11 cellular contexts compared by ENCODE assay signal in genomic region chr3:113097821-113098516, GRCh38.
DNase-seq lines count a peak whose midpoint lies in the region; ATAC-seq and TF ChIP-seq lines count a peak whose summit lies in the region.
"Had no signal": no experiment of that assay in that cellular context is flagged by ENCODE, and none has a peak within 500 bp of the region (broad histone marks: within the 10 kb centered on the region; RNA-seq: fewer than 3 reads in every experiment).

No MANE protein-coding gene starts in this region.

- CTCF ChIA-PET in PC-9 (lab: Charles Lee), result no interaction called here

- H3K4me2 ChIP-seq in PC-9, result peak overlapping the region; percentile 12

- H3K27me3 ChIP-seq in PC-9 (ENCODE audit: insufficient read depth, low read depth), result no peaks in the 10 kb centered on the region

- DNase-seq in EH (ENCODE audit: low read depth) (peak; percentile 93), PC-9 (peak; percentile 57 to 81), epithelial cell of esophagus (ENCODE audit: low read depth) (peak; percentile 87), non-pigmented ciliary epithelial cell (ENCODE audit: low read depth) (peak; percentile 59), cerebellum (ENCODE audit: low spot score) (no peak), GM13976 (ENCODE audit: low spot score) (no peak)
- DNase-seq: NCI-H187 treated with DMSO at 0.1 percent for 48 hours had no signal

- peaks cover 19% of the 10 kb centered on the region for H3K4me1 ChIP-seq in PC-9 (replicated peaks; ENCODE audit: insufficient read depth)
- H3K4me1 ChIP-seq: parathyroid adenoma had no signal

- no peaks in the 10 kb centered on the region for H3K9me3 ChIP-seq in PC-9 (ENCODE audit: insufficient read depth, low read depth)
- H3K9me3 ChIP-seq: thoracic aorta had no signal

- TF ChIP-seq CTCF in PC-9 (conservative IDR thresholded peaks at IDR 0.05) (no peak), epithelial cell of esophagus (IDR thresholded peaks at IDR 0.05; ENCODE audit: insufficient read depth, low read depth, low read length, missing control alignments) (no peak), GM13976 (IDR thresholded peaks at IDR 0.05; ENCODE audit: borderline replicate concordance, control extremely low read depth, extremely low read depth, insufficient read depth, missing control alignments) (no peak)

- BruUV-seq in PC-9 (replicated peaks; lab: Mats Ljungman, UMichigan), result no TSS peak

- H3K9me2 ChIP-seq in PC-9 (ENCODE audit: insufficient read depth), result peaks cover 3% of the 10 kb centered on the region; the same call in 1 of the 2 replicates

- POLR2A ChIA-PET in PC-9 (lab: Charles Lee; ENCODE audit: unreplicated experiment), result interaction anchor here (0.5 to 0.6 kb wide), 2 partner anchors 79 to 1040 kb away, joined by 3 to 4 read pairs; a partner anchor contains a TSS

- peaks cover 11% of the 10 kb centered on the region; the same call in 1 of the 2 replicates for H3F3A ChIP-seq in PC-9 (ENCODE audit: insufficient read depth, low read depth)

- no peaks in the 10 kb centered on the region for H3K36me3 ChIP-seq in PC-9 (ENCODE audit: low read depth)
- H3K36me3 ChIP-seq: thoracic aorta had no signal

- H3K4me3 ChIP-seq in PC-9 (no peak overlapping the region), epithelial cell of esophagus (ENCODE audit: low read length) (no peak overlapping the region)
- H3K4me3 ChIP-seq: thoracic aorta had no signal

- in situ Hi-C loops in GM13976 (cut with MboI; ENCODE audit: low sequenced_read_pairs, unreplicated experiment), result no loop called here

- peak overlapping the region; percentile 49 for H3K27ac ChIP-seq in PC-9
- H3K27ac ChIP-seq: parathyroid adenoma, thoracic aorta had no signal

- intact Hi-C loops in PC-9 (cut with micrococcal nuclease; ENCODE audit: unreplicated experiment), result no loop called here

- ATAC-seq in HG03571 (IDR thresholded peaks at IDR 0.05; ENCODE audit: unreplicated experiment) (no peak), GM18520 (IDR thresholded peaks at IDR 0.05; ENCODE audit: unreplicated experiment) (no peak)

- H3K79me2 ChIP-seq in PC-9 (ENCODE audit: low read depth), result no peaks in the 10 kb centered on the region
- H3K79me2 ChIP-seq: parathyroid adenoma had no signal

- peak overlapping the region; percentile 19; the same call in 1 of the 2 replicates for H2AFZ ChIP-seq in PC-9
- H2AFZ ChIP-seq: parathyroid adenoma had no signal

- H4K20me1 ChIP-seq in PC-9 (ENCODE audit: insufficient read depth), result no peaks in the 10 kb centered on the region

Comparison
In these comparisons a context has a peak if more than half of its experiments do, and no peak if none do; other contexts are left out.
1. DNase-seq: peak in EH (single experiment), PC-9 (2 of 2), epithelial cell of esophagus (single experiment) and non-pigmented ciliary epithelial cell (single experiment); none in cerebellum (single experiment) and GM13976 (single experiment).